2 cellular contexts compared by ENCODE assay signal in the genomic region with DNA sequence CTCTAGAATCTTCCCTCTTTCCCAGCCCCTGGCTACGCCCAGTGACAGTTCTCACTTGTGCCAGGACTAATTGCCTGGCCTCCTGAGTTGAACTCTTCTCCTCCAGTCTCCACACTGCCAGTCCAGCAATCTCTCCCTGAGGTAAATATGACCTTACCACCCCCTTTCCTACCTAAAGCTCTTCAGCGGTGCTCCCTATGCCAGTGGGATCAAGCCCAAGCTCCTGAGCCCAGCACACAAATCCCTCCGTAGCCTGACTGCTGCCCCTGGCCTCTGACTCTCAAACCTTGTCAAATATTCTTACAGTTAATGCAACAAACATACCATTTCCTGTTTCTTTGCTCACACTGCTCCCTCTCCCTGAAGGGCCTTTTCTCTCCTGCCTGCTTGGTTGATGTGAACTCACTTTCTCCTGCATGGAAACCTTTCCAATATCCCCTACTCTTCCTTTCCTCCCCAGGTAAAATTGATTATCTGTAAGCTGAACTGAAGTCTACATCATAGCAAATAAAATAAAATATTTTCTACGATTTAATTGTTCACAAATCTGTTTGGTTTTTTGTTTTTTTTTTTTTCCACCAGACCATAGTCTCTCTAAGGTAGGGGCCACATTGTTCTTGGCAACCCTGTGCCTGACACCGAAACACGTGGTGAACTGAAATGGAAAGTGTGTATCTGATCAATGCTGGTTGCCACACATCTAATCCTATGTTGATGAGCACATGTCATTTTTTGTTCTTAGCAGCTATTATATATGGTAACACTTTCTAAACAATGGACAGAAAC.
TF ChIP-seq lines count a peak whose summit lies in the region.

No MANE protein-coding gene starts in this region.

TF ChIP-seq in IMR-90, 13 proteins besides CTCF, POLR2A, EP300 and RAD21 (continued from another document):
- TF ChIP-seq, protein P1, sequence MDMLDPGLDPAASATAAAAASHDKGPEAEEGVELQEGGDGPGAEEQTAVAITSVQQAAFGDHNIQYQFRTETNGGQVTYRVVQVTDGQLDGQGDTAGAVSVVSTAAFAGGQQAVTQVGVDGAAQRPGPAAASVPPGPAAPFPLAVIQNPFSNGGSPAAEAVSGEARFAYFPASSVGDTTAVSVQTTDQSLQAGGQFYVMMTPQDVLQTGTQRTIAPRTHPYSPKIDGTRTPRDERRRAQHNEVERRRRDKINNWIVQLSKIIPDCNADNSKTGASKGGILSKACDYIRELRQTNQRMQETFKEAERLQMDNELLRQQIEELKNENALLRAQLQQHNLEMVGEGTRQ (IDR thresholded peaks at IDR 0.05; ENCODE audit: low read depth, low read length), result no peak

TF ChIP-seq in WTC11, 78 proteins besides CTCF, POLR2A, EP300 and RAD21 (continued from another document):
- TF ChIP-seq, protein P2, sequence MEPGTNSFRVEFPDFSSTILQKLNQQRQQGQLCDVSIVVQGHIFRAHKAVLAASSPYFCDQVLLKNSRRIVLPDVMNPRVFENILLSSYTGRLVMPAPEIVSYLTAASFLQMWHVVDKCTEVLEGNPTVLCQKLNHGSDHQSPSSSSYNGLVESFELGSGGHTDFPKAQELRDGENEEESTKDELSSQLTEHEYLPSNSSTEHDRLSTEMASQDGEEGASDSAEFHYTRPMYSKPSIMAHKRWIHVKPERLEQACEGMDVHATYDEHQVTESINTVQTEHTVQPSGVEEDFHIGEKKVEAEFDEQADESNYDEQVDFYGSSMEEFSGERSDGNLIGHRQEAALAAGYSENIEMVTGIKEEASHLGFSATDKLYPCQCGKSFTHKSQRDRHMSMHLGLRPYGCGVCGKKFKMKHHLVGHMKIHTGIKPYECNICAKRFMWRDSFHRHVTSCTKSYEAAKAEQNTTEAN (CRISPR knock-in tag; IDR thresholded peaks at IDR 0.05), result no peak
- TF ChIP-seq ZNF396 (CRISPR knock-in tag; IDR thresholded peaks at IDR 0.05; ENCODE audit: borderline replicate concordance) (no peak), ZNF317 (CRISPR knock-in tag; IDR thresholded peaks at IDR 0.05; ENCODE audit: borderline replicate concordance, low read depth) (no peak), FOXJ3 (CRISPR knock-in tag; IDR thresholded peaks at IDR 0.05; ENCODE audit: borderline replicate concordance) (no peak), SP1 (CRISPR knock-in tag; conservative IDR thresholded peaks at IDR 0.05) (no peak), ZNF138 (CRISPR knock-in tag; conservative IDR thresholded peaks at IDR 0.05) (no peak), KAT7 (CRISPR knock-in tag; IDR thresholded peaks at IDR 0.05; ENCODE audit: borderline replicate concordance) (no peak)
- TF ChIP-seq, protein P3, sequence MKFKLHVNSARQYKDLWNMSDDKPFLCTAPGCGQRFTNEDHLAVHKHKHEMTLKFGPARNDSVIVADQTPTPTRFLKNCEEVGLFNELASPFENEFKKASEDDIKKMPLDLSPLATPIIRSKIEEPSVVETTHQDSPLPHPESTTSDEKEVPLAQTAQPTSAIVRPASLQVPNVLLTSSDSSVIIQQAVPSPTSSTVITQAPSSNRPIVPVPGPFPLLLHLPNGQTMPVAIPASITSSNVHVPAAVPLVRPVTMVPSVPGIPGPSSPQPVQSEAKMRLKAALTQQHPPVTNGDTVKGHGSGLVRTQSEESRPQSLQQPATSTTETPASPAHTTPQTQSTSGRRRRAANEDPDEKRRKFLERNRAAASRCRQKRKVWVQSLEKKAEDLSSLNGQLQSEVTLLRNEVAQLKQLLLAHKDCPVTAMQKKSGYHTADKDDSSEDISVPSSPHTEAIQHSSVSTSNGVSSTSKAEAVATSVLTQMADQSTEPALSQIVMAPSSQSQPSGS (CRISPR knock-in tag; IDR thresholded peaks at IDR 0.05; ENCODE audit: borderline replicate concordance, low read depth), result no peak
- TF ChIP-seq, protein P4, sequence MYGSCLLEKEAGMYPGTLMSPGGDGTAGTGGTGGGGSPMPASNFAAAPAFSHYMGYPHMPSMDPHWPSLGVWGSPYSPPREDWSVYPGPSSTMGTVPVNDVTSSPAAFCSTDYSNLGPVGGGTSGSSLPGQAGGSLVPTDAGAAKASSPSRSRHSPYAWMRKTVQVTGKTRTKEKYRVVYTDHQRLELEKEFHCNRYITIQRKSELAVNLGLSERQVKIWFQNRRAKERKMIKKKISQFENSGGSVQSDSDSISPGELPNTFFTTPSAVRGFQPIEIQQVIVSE (CRISPR knock-in tag; IDR thresholded peaks at IDR 0.05; ENCODE audit: borderline replicate concordance), result no peak
